Comparison of ENCODE assay signal across 1 cellular context in genomic region chr2:177478907-177479306, GRCh38.
A peak's percentile ranks its signal among the peaks of the same experiment; 100 is the strongest.
TF ChIP-seq lines count a peak whose summit lies in the region.

No MANE protein-coding gene starts in this region.

TF ChIP-seq in HepG2, 621 proteins besides CTCF, POLR2A, EP300 and RAD21:
- TF ChIP-seq NFAT5 (CRISPR knock-in tag; IDR thresholded peaks at IDR 0.05): no peak
- TF ChIP-seq ATF1 (CRISPR knock-in tag; IDR thresholded peaks at IDR 0.05): no peak
- TF ChIP-seq ZUFSP (CRISPR knock-in tag; IDR thresholded peaks at IDR 0.05; ENCODE audit: borderline replicate concordance): no peak
- no peak for TF ChIP-seq LBX2 (CRISPR knock-in tag; IDR thresholded peaks at IDR 0.05; ENCODE audit: borderline replicate concordance)
- TF ChIP-seq NR2F6 (IDR thresholded peaks at IDR 0.05): no peak
- no peak for TF ChIP-seq NR2F6 (CRISPR knock-in tag; IDR thresholded peaks at IDR 0.05)
- TF ChIP-seq KMT2B (CRISPR knock-in tag; IDR thresholded peaks at IDR 0.05): no peak
- TF ChIP-seq RBM22 (optimal IDR thresholded peaks at IDR 0.05; ENCODE audit: low read length): peak; percentile 59
